8 cellular contexts compared by ENCODE assay signal in genomic region chr7:77797734-77798393, GRCh38. TPM values are rescaled to one million over a fixed set of nuclear protein-coding genes. Genes with fewer than 3 reads are reported as not detected.
DNase-seq lines count a peak whose midpoint lies in the region; ATAC-seq and TF ChIP-seq lines count a peak whose summit lies in the region.

No MANE protein-coding gene starts in this region.

- H3K36me3 ChIP-seq in WERI-Rb-1 (peaks cover 19% of the 10 kb centered on the region), prostate gland (no peaks in the 10 kb centered on the region)

- peak; percentile 44 for TF ChIP-seq POLR2A in GM19099 (IDR thresholded peaks at IDR 0.05; ENCODE audit: extremely low read depth, insufficient read length, low read depth)
- peak; percentile 24 for TF ChIP-seq POLR2A in prostate gland (IDR thresholded peaks at IDR 0.05)

- H3K4me1 ChIP-seq in prostate gland (replicated peaks), result peaks cover 12% of the 10 kb centered on the region

- DNase-seq in CD14-positive monocyte (ENCODE audit: low spot score), result no peak
- DNase-seq in WERI-Rb-1, result no peak
- DNase-seq in Right ventricle myocardium superior, result peak; percentile 56
- no peak for DNase-seq in prostate gland (ENCODE audit: low spot score)
- DNase-seq in stimulated activated CD4-positive, alpha-beta T cell treated with anti-CD3 and anti-CD28 coated beads, Interleukin-15, amount 100 ng/mL, for 24 hours, result no peak
- no peak for DNase-seq in stimulated activated CD4-positive, alpha-beta T cell treated with anti-CD3 and anti-CD28 coated beads, Interleukin-1b, Interleukin-23, amount 100 ng/mL, for 48 hours

- H3K4me1 Mint-ChIP-seq in CD14-positive monocyte, result peaks cover 61% of the 10 kb centered on the region

- ATAC-seq in HG03103 (IDR thresholded peaks at IDR 0.05; ENCODE audit: low read depth, unreplicated experiment) (peak; percentile 18), Right ventricle myocardium superior (ENCODE audit: poor library complexity) (peak; percentile 30)

- intact Hi-C loops in CD14-positive monocyte (cut with micrococcal nuclease) (loop anchor here in 1 of 2 donors (5.0 kb wide), 1 partner anchor 101 kb away; the partner anchor contains the start of gene RSBN1L), Right ventricle myocardium superior (cut with DNase I) (loop anchor here (2.0 kb wide), 1 partner anchor 101 kb away; the partner anchor contains the start of gene RSBN1L), prostate gland (cut with DNase I) (loop anchor here (2.0 to 5.0 kb wide), 2 partner anchors 101 to 261 kb away; partner anchors contain the start of genes PTPN12 and RSBN1L)

- peak overlapping the region; percentile 77 for H3K4me3 ChIP-seq in WERI-Rb-1 (ENCODE audit: low read depth, low read length)
- H3K4me3 ChIP-seq in prostate gland, result peak overlapping the region; percentile 84 to 88

- peaks cover 0 to 3% (median 0%) of the 10 kb centered on the region in 7 donors for H3K9me3 Mint-ChIP-seq in CD14-positive monocyte

- no peaks in the 10 kb centered on the region for H3K27me3 ChIP-seq in WERI-Rb-1 (ENCODE audit: insufficient read depth, low read depth, severe bottlenecking)
- no peaks in the 10 kb centered on the region for H3K27me3 ChIP-seq in prostate gland (replicated peaks; ENCODE audit: insufficient read depth)

- peaks cover 6 to 22% of the 10 kb centered on the region in 2 donors for H3K36me3 Mint-ChIP-seq in CD14-positive monocyte

- H3K9me3 ChIP-seq in WERI-Rb-1 (ENCODE audit: severe bottlenecking), result no peaks in the 10 kb centered on the region
- H3K9me3 ChIP-seq in prostate gland, result no peaks in the 10 kb centered on the region

- peak overlapping the region; percentile 97 to 98 for H3K4me3 Mint-ChIP-seq in CD14-positive monocyte

- 0% methylated on average over 35 of the region's 35 CpGs for WGBS in prostate gland

- H3K27me3 Mint-ChIP-seq in CD14-positive monocyte (ENCODE audit: low read depth in 3 of 3), result no peaks in the 10 kb centered on the region

- TF ChIP-seq CTCF in CD14-positive monocyte (IDR thresholded peaks at IDR 0.05) (no peak), WERI-Rb-1 (IDR thresholded peaks at IDR 0.05; ENCODE audit: low read depth, low read length) (no peak), prostate gland (IDR thresholded peaks at IDR 0.05) (no peak)

- H3K27ac Mint-ChIP-seq in CD14-positive monocyte, result peak overlapping the region; percentile 89 to 98 (median 95)

- H3K27ac ChIP-seq in WERI-Rb-1 (peak overlapping the region; percentile 84), prostate gland (peak overlapping the region; percentile 83 to 85)

RNA-seq across cellular contexts. Expression of gene TMEM60, which starts 0.4 kb away (rescaled TPM):
- polyA plus RNA-seq in CD14-positive monocyte, result 10 to 100 TPM; 25.6 to 27.6 TPM
- total RNA-seq in Right ventricle myocardium superior, result 6.6 TPM
- total RNA-seq in prostate gland, result 10 to 100 TPM; 17.5 to 20.6 TPM

RNA-seq across cellular contexts. Expression of gene PHTF2, which starts 0.7 kb away (rescaled TPM):
- 10 to 100 TPM; 10.1 to 10.3 TPM for polyA plus RNA-seq in CD14-positive monocyte
- total RNA-seq in Right ventricle myocardium superior (17.6 TPM), prostate gland (10 to 100 TPM in 1 of 2 donors, 1 to 10 TPM in 1; 7.7 to 17.3 TPM)
